ENCODE assay signal across 1 cellular context in the genomic region with DNA sequence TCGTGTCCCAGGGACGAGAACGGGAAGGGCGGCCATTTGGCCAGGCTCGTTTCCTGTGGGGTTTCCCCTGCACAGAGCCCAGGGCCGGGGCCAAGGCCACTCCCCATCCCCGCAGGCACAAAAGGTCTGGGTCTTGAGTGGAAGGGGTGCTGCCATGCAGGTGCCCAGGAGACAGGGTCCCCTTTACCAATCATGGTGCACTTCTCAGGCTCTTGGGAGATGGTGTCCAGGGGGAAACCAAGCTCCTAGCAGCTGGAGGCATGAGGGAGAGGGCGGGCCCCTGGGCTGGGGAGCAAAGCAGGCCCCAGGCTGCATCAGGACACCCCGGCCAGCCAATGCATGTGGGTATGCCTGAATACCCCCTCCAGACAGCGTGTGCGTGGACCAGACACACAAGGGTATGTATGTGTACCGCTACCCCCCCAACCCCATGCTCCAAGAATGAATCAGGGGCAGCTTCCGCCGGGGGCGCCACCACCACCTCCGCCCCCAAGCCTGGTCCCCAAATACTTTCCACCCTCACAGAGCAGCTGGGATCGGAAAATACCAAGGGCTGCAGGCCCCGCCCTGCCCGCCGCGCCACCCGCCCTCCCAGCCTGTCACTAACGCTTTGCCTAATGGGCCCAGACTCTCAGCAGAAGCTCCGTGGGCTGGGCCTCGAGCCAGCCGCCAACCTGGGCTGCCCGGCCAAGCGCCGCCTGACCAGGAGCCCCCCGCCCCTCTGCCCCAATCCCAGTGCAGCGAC.
A peak's percentile ranks its signal among the peaks of the same experiment; 100 is the strongest.
TF ChIP-seq lines count a peak whose summit lies in the region.

No MANE protein-coding gene starts in this region.

TF ChIP-seq in K562, 482 proteins besides CTCF, POLR2A, EP300 and RAD21 (continued from another document and continues in another):
- TF ChIP-seq ETV6 (IDR thresholded peaks at IDR 0.05; ENCODE audit: borderline replicate concordance in 1 of 2, low read depth in 2 of 2, low read length in 1 of 2) (0 out of 4 replicates have a peak, but pooled peaks of 1 of the 2 experiments have one; percentile 44), ETV6 (CRISPR knock-in tag; IDR thresholded peaks at IDR 0.05; ENCODE audit: borderline replicate concordance) (no peak), HDAC3 (IDR thresholded peaks at IDR 0.05; ENCODE audit: borderline replicate concordance, partially characterized antibody) (no peak), HNRNPL (IDR thresholded peaks at IDR 0.05; ENCODE audit: low read depth, low read length) (peak; percentile 79), ZNF41 (CRISPR knock-in tag; conservative IDR thresholded peaks at IDR 0.05) (no peak), FOXA3 (CRISPR knock-in tag; conservative IDR thresholded peaks at IDR 0.05 in 1 of 2, IDR thresholded peaks at IDR 0.05 in 1 of 2) (no peak), ILF3 (IDR thresholded peaks at IDR 0.05; ENCODE audit: borderline replicate concordance) (no peak), PTBP1 (IDR thresholded peaks at IDR 0.05; ENCODE audit: low read depth, low read length) (no peak), NFE2 (IDR thresholded peaks at IDR 0.05; ENCODE audit: low read depth) (no peak; the same call in 1 of the 2 replicates), ZNF79 (CRISPR knock-in tag; IDR thresholded peaks at IDR 0.05; ENCODE audit: low read depth) (no peak), MXI1 (IDR thresholded peaks at IDR 0.05; ENCODE audit: low read depth, low read length) (no peak), MAFK (IDR thresholded peaks at IDR 0.05; ENCODE audit: low read length) (no peak; the same call in 1 of the 2 replicates), NR2C1 (IDR thresholded peaks at IDR 0.05) (no peak), NR2C1 (tag; IDR thresholded peaks at IDR 0.05) (no peak), ETV1 (tag; conservative IDR thresholded peaks at IDR 0.05; ENCODE audit: low read depth) (no peak), HDGF (IDR thresholded peaks at IDR 0.05) (0 out of 2 replicates have a peak, but pooled peaks have one; percentile 16), TRIM28 (IDR thresholded peaks at IDR 0.05) (no peak), L3MBTL2 (IDR thresholded peaks at IDR 0.05) (peak; percentile 32), KLF13 (tag; IDR thresholded peaks at IDR 0.05; ENCODE audit: borderline replicate concordance, low read depth) (no peak), ZNF445 (CRISPR knock-in tag; IDR thresholded peaks at IDR 0.05; ENCODE audit: low read depth) (no peak), HLTF (IDR thresholded peaks at IDR 0.05) (no peak), MCM7 (IDR thresholded peaks at IDR 0.05) (no peak), ZKSCAN1 (IDR thresholded peaks at IDR 0.05; ENCODE audit: low read depth, low read length) (no peak), RUNX1 (IDR thresholded peaks at IDR 0.05; ENCODE audit: low read depth) (no peak), GATAD2B (IDR thresholded peaks at IDR 0.05; ENCODE audit: borderline replicate concordance) (no peak), ZBTB1 (CRISPR knock-in tag; IDR thresholded peaks at IDR 0.05; ENCODE audit: borderline replicate concordance, low read depth) (no peak), ZNF316 (IDR thresholded peaks at IDR 0.05) (peak; percentile 88), ZC3H4 (CRISPR knock-in tag; IDR thresholded peaks at IDR 0.05; ENCODE audit: borderline replicate concordance) (no peak), RAD51 (IDR thresholded peaks at IDR 0.05; ENCODE audit: borderline replicate concordance, low read depth) (no peak), SMARCC2 (IDR thresholded peaks at IDR 0.05; ENCODE audit: low read depth) (no peak), C11orf30 (IDR thresholded peaks at IDR 0.05; ENCODE audit: low read depth) (no peak), ZNF444 (CRISPR knock-in tag; IDR thresholded peaks at IDR 0.05) (no peak), WHSC1 (IDR thresholded peaks at IDR 0.05; ENCODE audit: low read length) (no peak), BMI1 (IDR thresholded peaks at IDR 0.05; ENCODE audit: low read length) (no peak), NCOA2 (IDR thresholded peaks at IDR 0.05; ENCODE audit: partially characterized antibody in 2 of 2) (no peak), SLC30A9 (CRISPR knock-in tag; IDR thresholded peaks at IDR 0.05) (no peak), FOXA1 (IDR thresholded peaks at IDR 0.05; ENCODE audit: borderline replicate concordance) (no peak), CBX5 (IDR thresholded peaks at IDR 0.05; ENCODE audit: borderline replicate concordance, low read depth) (no peak), RBM17 (IDR thresholded peaks at IDR 0.05; ENCODE audit: borderline replicate concordance, low read depth, low read length) (no peak)
- TF ChIP-seq, protein P1, sequence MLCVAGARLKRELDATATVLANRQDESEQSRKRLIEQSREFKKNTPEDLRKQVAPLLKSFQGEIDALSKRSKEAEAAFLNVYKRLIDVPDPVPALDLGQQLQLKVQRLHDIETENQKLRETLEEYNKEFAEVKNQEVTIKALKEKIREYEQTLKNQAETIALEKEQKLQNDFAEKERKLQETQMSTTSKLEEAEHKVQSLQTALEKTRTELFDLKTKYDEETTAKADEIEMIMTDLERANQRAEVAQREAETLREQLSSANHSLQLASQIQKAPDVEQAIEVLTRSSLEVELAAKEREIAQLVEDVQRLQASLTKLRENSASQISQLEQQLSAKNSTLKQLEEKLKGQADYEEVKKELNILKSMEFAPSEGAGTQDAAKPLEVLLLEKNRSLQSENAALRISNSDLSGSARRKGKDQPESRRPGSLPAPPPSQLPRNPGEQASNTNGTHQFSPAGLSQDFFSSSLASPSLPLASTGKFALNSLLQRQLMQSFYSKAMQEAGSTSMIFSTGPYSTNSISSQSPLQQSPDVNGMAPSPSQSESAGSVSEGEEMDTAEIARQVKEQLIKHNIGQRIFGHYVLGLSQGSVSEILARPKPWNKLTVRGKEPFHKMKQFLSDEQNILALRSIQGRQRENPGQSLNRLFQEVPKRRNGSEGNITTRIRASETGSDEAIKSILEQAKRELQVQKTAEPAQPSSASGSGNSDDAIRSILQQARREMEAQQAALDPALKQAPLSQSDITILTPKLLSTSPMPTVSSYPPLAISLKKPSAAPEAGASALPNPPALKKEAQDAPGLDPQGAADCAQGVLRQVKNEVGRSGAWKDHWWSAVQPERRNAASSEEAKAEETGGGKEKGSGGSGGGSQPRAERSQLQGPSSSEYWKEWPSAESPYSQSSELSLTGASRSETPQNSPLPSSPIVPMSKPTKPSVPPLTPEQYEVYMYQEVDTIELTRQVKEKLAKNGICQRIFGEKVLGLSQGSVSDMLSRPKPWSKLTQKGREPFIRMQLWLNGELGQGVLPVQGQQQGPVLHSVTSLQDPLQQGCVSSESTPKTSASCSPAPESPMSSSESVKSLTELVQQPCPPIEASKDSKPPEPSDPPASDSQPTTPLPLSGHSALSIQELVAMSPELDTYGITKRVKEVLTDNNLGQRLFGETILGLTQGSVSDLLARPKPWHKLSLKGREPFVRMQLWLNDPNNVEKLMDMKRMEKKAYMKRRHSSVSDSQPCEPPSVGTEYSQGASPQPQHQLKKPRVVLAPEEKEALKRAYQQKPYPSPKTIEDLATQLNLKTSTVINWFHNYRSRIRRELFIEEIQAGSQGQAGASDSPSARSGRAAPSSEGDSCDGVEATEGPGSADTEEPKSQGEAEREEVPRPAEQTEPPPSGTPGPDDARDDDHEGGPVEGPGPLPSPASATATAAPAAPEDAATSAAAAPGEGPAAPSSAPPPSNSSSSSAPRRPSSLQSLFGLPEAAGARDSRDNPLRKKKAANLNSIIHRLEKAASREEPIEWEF (CRISPR knock-in tag; IDR thresholded peaks at IDR 0.05), result no peak
- TF ChIP-seq, protein P2, sequence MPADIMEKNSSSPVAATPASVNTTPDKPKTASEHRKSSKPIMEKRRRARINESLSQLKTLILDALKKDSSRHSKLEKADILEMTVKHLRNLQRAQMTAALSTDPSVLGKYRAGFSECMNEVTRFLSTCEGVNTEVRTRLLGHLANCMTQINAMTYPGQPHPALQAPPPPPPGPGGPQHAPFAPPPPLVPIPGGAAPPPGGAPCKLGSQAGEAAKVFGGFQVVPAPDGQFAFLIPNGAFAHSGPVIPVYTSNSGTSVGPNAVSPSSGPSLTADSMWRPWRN (IDR thresholded peaks at IDR 0.05; ENCODE audit: low read depth), result no peak
- TF ChIP-seq, protein P3, sequence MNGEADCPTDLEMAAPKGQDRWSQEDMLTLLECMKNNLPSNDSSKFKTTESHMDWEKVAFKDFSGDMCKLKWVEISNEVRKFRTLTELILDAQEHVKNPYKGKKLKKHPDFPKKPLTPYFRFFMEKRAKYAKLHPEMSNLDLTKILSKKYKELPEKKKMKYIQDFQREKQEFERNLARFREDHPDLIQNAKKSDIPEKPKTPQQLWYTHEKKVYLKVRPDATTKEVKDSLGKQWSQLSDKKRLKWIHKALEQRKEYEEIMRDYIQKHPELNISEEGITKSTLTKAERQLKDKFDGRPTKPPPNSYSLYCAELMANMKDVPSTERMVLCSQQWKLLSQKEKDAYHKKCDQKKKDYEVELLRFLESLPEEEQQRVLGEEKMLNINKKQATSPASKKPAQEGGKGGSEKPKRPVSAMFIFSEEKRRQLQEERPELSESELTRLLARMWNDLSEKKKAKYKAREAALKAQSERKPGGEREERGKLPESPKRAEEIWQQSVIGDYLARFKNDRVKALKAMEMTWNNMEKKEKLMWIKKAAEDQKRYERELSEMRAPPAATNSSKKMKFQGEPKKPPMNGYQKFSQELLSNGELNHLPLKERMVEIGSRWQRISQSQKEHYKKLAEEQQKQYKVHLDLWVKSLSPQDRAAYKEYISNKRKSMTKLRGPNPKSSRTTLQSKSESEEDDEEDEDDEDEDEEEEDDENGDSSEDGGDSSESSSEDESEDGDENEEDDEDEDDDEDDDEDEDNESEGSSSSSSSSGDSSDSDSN (IDR thresholded peaks at IDR 0.05; ENCODE audit: borderline replicate concordance in 1 of 2, low read depth in 2 of 2, low read length in 2 of 2), result no peak
- TF ChIP-seq, protein P4, sequence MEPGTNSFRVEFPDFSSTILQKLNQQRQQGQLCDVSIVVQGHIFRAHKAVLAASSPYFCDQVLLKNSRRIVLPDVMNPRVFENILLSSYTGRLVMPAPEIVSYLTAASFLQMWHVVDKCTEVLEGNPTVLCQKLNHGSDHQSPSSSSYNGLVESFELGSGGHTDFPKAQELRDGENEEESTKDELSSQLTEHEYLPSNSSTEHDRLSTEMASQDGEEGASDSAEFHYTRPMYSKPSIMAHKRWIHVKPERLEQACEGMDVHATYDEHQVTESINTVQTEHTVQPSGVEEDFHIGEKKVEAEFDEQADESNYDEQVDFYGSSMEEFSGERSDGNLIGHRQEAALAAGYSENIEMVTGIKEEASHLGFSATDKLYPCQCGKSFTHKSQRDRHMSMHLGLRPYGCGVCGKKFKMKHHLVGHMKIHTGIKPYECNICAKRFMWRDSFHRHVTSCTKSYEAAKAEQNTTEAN (CRISPR knock-in tag; IDR thresholded peaks at IDR 0.05), result no peak
- TF ChIP-seq, protein P5, sequence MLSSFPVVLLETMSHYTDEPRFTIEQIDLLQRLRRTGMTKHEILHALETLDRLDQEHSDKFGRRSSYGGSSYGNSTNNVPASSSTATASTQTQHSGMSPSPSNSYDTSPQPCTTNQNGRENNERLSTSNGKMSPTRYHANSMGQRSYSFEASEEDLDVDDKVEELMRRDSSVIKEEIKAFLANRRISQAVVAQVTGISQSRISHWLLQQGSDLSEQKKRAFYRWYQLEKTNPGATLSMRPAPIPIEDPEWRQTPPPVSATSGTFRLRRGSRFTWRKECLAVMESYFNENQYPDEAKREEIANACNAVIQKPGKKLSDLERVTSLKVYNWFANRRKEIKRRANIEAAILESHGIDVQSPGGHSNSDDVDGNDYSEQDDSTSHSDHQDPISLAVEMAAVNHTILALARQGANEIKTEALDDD (IDR thresholded peaks at IDR 0.05), result no peak
- TF ChIP-seq, protein P6, sequence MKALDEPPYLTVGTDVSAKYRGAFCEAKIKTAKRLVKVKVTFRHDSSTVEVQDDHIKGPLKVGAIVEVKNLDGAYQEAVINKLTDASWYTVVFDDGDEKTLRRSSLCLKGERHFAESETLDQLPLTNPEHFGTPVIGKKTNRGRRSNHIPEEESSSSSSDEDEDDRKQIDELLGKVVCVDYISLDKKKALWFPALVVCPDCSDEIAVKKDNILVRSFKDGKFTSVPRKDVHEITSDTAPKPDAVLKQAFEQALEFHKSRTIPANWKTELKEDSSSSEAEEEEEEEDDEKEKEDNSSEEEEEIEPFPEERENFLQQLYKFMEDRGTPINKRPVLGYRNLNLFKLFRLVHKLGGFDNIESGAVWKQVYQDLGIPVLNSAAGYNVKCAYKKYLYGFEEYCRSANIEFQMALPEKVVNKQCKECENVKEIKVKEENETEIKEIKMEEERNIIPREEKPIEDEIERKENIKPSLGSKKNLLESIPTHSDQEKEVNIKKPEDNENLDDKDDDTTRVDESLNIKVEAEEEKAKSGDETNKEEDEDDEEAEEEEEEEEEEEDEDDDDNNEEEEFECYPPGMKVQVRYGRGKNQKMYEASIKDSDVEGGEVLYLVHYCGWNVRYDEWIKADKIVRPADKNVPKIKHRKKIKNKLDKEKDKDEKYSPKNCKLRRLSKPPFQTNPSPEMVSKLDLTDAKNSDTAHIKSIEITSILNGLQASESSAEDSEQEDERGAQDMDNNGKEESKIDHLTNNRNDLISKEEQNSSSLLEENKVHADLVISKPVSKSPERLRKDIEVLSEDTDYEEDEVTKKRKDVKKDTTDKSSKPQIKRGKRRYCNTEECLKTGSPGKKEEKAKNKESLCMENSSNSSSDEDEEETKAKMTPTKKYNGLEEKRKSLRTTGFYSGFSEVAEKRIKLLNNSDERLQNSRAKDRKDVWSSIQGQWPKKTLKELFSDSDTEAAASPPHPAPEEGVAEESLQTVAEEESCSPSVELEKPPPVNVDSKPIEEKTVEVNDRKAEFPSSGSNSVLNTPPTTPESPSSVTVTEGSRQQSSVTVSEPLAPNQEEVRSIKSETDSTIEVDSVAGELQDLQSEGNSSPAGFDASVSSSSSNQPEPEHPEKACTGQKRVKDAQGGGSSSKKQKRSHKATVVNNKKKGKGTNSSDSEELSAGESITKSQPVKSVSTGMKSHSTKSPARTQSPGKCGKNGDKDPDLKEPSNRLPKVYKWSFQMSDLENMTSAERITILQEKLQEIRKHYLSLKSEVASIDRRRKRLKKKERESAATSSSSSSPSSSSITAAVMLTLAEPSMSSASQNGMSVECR (CRISPR knock-in tag; IDR thresholded peaks at IDR 0.05), result no peak
- TF ChIP-seq, protein P7, sequence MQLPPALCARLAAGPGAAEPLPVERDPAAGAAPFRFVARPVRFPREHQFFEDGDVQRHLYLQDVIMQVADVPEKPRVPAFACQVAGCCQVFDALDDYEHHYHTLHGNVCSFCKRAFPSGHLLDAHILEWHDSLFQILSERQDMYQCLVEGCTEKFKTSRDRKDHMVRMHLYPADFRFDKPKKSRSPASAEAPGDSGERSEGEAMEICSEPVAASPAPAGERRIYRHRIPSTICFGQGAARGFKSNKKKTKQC (CRISPR knock-in tag; IDR thresholded peaks at IDR 0.05), result no peak
- TF ChIP-seq, protein P8, sequence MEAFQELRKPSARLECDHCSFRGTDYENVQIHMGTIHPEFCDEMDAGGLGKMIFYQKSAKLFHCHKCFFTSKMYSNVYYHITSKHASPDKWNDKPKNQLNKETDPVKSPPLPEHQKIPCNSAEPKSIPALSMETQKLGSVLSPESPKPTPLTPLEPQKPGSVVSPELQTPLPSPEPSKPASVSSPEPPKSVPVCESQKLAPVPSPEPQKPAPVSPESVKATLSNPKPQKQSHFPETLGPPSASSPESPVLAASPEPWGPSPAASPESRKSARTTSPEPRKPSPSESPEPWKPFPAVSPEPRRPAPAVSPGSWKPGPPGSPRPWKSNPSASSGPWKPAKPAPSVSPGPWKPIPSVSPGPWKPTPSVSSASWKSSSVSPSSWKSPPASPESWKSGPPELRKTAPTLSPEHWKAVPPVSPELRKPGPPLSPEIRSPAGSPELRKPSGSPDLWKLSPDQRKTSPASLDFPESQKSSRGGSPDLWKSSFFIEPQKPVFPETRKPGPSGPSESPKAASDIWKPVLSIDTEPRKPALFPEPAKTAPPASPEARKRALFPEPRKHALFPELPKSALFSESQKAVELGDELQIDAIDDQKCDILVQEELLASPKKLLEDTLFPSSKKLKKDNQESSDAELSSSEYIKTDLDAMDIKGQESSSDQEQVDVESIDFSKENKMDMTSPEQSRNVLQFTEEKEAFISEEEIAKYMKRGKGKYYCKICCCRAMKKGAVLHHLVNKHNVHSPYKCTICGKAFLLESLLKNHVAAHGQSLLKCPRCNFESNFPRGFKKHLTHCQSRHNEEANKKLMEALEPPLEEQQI (IDR thresholded peaks at IDR 0.05), result no peak
